Comparison of ENCODE assay signal across 23 cellular contexts in the genomic region with DNA sequence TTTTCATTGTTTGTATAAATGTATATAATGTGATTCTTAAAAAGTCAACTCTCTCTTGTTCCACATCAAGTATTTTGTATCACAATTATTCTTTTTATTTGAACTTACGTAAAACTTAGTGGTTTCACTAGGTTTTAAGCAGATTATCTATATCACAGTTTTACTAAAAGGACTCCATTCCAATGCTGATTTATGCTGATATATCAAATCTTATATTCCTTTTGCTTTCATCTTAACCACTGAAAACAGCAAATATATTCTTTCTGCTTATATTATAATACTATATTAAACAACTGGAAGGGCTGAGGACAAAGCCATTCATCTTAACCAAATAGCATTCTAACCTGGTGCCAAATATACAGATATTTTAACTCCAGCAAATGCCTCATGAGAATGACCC. TPM values are rescaled to one million over a fixed set of nuclear protein-coding genes. Genes with fewer than 3 reads are reported as not detected.
DNase-seq lines count a peak whose midpoint lies in the region; ATAC-seq, FAIRE-seq and TF ChIP-seq lines count a peak whose summit lies in the region.
"Had no signal": no experiment of that assay in that cellular context is flagged by ENCODE, and none has a peak within 500 bp of the region (broad histone marks: within the 10 kb centered on the region; RNA-seq: fewer than 3 reads in every experiment).

No MANE protein-coding gene starts in this region.

- H3K36me3 ChIP-seq in BLaER1 (peaks cover 69% of the 10 kb centered on the region), K562 (ENCODE audit: control insufficient read depth, insufficient read depth, low read length) (peaks cover 73% of the 10 kb centered on the region)

- H3K4me2 ChIP-seq in BLaER1, result peak overlapping the region; percentile 80
- H3K4me2 ChIP-seq in K562 (ENCODE audit: insufficient read depth, low read length), result no peak overlapping the region
- H3K4me2 ChIP-seq: A549 had no signal

- H3K9me3 ChIP-seq in BLaER1 (no peaks in the 10 kb centered on the region; the same call in 1 of the 2 replicates), K562 (replicated peaks; ENCODE audit: control insufficient read depth, insufficient read depth, low read depth, low read length) (no peaks in the 10 kb centered on the region)
- H3K9me3 ChIP-seq: A549, Caco-2 had no signal

- peaks cover 26% of the 10 kb centered on the region; the same call in 2 of the 3 replicates for H3K79me2 ChIP-seq in K562 (ENCODE audit: control insufficient read depth, insufficient read depth, low read length)

- H3K36me3 Mint-ChIP-seq in natural killer cell, result peaks cover 7% of the 10 kb centered on the region
- H3K36me3 Mint-ChIP-seq in natural killer cell treated with Interleukin-12 subunit alpha and Interleukin-12 subunit beta and Interleukin-15 and Interleukin-18, amount 100 ng/mL, for 72 hours, result no peaks in the 10 kb centered on the region
- peaks cover 3 to 76% (median 5%) of the 10 kb centered on the region in 3 donors for H3K36me3 Mint-ChIP-seq in naive thymus-derived CD8-positive, alpha-beta T cell

- BruUV-seq in K562 (replicated peaks; lab: Mats Ljungman, UMichigan), result no TSS peak

- H3K9ac ChIP-seq in BLaER1 (no peak overlapping the region), K562 (ENCODE audit: insufficient read depth in 1 of 2, low read depth in 2 of 2, low read length in 2 of 2) (no peak overlapping the region)

- TF ChIP-seq RAD21 in K562 (CRISPR knock-in tag; conservative IDR thresholded peaks at IDR 0.05 in 1 of 2, IDR thresholded peaks at IDR 0.05 in 1 of 2), result no peak

- FAIRE-seq in G401.6 (lab: Jason Lieb, UNC), result peak; percentile 11
- no peak for FAIRE-seq in K562 (lab: Jason Lieb, UNC)
- FAIRE-seq: A549, GM12878, GM12892, GM18507, GM19239 had no signal

- DNase-seq in natural killer cell (no peak), K562 (ENCODE audit: extremely low read depth in 1 of 4, low spot score in 3 of 4) (no peak), KBM-7 (no peak), NCI-H526 treated with DMSO at 0.1 percent for 48 hours (lab: John Stamatoyannopoulos, UW) (no peak)
- DNase-seq in natural killer cell treated with Interleukin-12 subunit alpha and Interleukin-12 subunit beta and Interleukin-15 and Interleukin-18, amount 100 ng/mL, for 72 hours (ENCODE audit: low spot score), result no peak
- no peak for DNase-seq in naive thymus-derived CD8-positive, alpha-beta T cell
- DNase-seq: 8988T; AML-193; Caco-2; Calu3; CD4-positive, alpha-beta T cell; CD8-positive, alpha-beta T cell; DMS79 treated with DMSO at 0.1 percent for 48 hours; GDM1 had no signal

- TF ChIP-seq POLR2A in K562 (conservative IDR thresholded peaks at IDR 0.05), result no peak

- TF ChIP-seq CTCF in natural killer cell (IDR thresholded peaks at IDR 0.05), result no peak
- TF ChIP-seq CTCF in K562 (IDR thresholded peaks at IDR 0.05 in 2 of 3, conservative IDR thresholded peaks at IDR 0.05 in 1 of 3; ENCODE audit: insufficient read depth in 2 of 3, low read depth in 1 of 3, low read length in 3 of 3), result no peak

- ATAC-seq in natural killer cell, result no peak
- ATAC-seq in natural killer cell treated with Interleukin-12 subunit alpha and Interleukin-12 subunit beta and Interleukin-15 and Interleukin-18, amount 100 ng/mL, for 72 hours, result no peak
- no peak for ATAC-seq in K562
- no peak for ATAC-seq in naive thymus-derived CD8-positive, alpha-beta T cell
- ATAC-seq: A549; CD8-positive, alpha-beta T cell; GM12878 had no signal

- TF ChIP-seq EP300 in K562 (IDR thresholded peaks at IDR 0.05; ENCODE audit: low read length), result no peak

- no peak overlapping the region for H3K4me3 Mint-ChIP-seq in natural killer cell
- H3K4me3 Mint-ChIP-seq in natural killer cell treated with Interleukin-12 subunit alpha and Interleukin-12 subunit beta and Interleukin-15 and Interleukin-18, amount 100 ng/mL, for 72 hours, result no peak overlapping the region
- H3K4me3 Mint-ChIP-seq in naive thymus-derived CD8-positive, alpha-beta T cell, result no peak overlapping the region
- H3K4me3 Mint-ChIP-seq: B cell; CD4-positive, alpha-beta T cell; CD8-positive, alpha-beta T cell had no signal

- H3K27me3 Mint-ChIP-seq in natural killer cell (ENCODE audit: low read depth in 2 of 2), result no peaks in the 10 kb centered on the region
- H3K27me3 Mint-ChIP-seq in natural killer cell treated with Interleukin-12 subunit alpha and Interleukin-12 subunit beta and Interleukin-15 and Interleukin-18, amount 100 ng/mL, for 72 hours, result no peaks in the 10 kb centered on the region
- no peaks in the 10 kb centered on the region for H3K27me3 Mint-ChIP-seq in naive thymus-derived CD8-positive, alpha-beta T cell
- H3K27me3 Mint-ChIP-seq: B cell; CD4-positive, alpha-beta T cell had no signal

- POLR2A ChIA-PET in K562 (lab: Yijun Ruan, JAX), result interaction anchor here (2.6 kb wide), 1 partner anchor 24 kb away, joined by 9 read pairs; the partner anchor contains the start of gene TRAPPC8
- POLR2A ChIA-PET in naive thymus-derived CD8-positive, alpha-beta T cell (lab: Charles Lee), result no interaction called here

- in situ Hi-C loops in K562 (cut with MboI), result no loop called here
- in situ Hi-C loops in KBM-7 (cut with MboI; ENCODE audit: low pct_unique_long_range_greater_than_20kb, low sequenced_read_pairs), result no loop called here

- H3K9me1 ChIP-seq in K562 (ENCODE audit: control insufficient read depth, insufficient read depth, low read length), result no peaks in the 10 kb centered on the region

- WGBS in K562 (ENCODE audit: insufficient coverage, low coverage, missing lambda C conversion rate), result 100% methylated on average over 1 of the region's 1 CpG

- H3K4me1 Mint-ChIP-seq in natural killer cell, result peaks cover 10 to 11% of the 10 kb centered on the region in 2 donors
- no peaks in the 10 kb centered on the region for H3K4me1 Mint-ChIP-seq in natural killer cell treated with Interleukin-12 subunit alpha and Interleukin-12 subunit beta and Interleukin-15 and Interleukin-18, amount 100 ng/mL, for 72 hours (ENCODE audit: low read depth in 2 of 2)
- H3K4me1 Mint-ChIP-seq in naive thymus-derived CD8-positive, alpha-beta T cell, result peaks cover 0 to 7% (median 1%) of the 10 kb centered on the region in 4 donors
- H3K4me1 Mint-ChIP-seq: B cell had no signal

- intact Hi-C loops in natural killer cell (cut with micrococcal nuclease) (no loop called here), K562 (cut with micrococcal nuclease) (loop anchor here (10.0 kb wide), 1 partner anchor 56 kb away; no protein-coding TSS in a partner anchor)

- H4K20me1 ChIP-seq in BLaER1 (no peaks in the 10 kb centered on the region), K562 (replicated peaks; ENCODE audit: control insufficient read depth, insufficient read depth, low read length) (no peaks in the 10 kb centered on the region)

- no peaks in the 10 kb centered on the region for H3K27me3 ChIP-seq in BLaER1
- no peaks in the 10 kb centered on the region for H3K27me3 ChIP-seq in K562 (ENCODE audit: control insufficient read depth in 2 of 2, insufficient read depth in 2 of 2, low read length in 2 of 2)

- H3K4me1 ChIP-seq in BLaER1 (peaks cover 46% of the 10 kb centered on the region), K562 (replicated peaks in 1 of 2; ENCODE audit: control insufficient read depth in 2 of 2, insufficient read depth in 2 of 2, low read length in 2 of 2) (no peaks in the 10 kb centered on the region; a peak in 1 of 5 replicates)
- H3K4me1 ChIP-seq: A549, Caco-2 had no signal

- H3K4me3 ChIP-seq in BLaER1 (peak overlapping the region; percentile 22; the same call in 1 of the 2 replicates), K562 (no peak overlapping the region)
- H3K4me3 ChIP-seq: A549, GM12878 had no signal

- H3K9me3 Mint-ChIP-seq in natural killer cell, result no peaks in the 10 kb centered on the region
- no peaks in the 10 kb centered on the region for H3K9me3 Mint-ChIP-seq in natural killer cell treated with Interleukin-12 subunit alpha and Interleukin-12 subunit beta and Interleukin-15 and Interleukin-18, amount 100 ng/mL, for 72 hours
- H3K9me3 Mint-ChIP-seq in naive thymus-derived CD8-positive, alpha-beta T cell, result no peaks in the 10 kb centered on the region
- H3K9me3 Mint-ChIP-seq: CD4-positive, alpha-beta T cell; CD8-positive, alpha-beta T cell had no signal

- H3K27ac ChIP-seq in BLaER1, result peak overlapping the region; percentile 79
- H3K27ac ChIP-seq in K562 (ENCODE audit: extremely low read depth, low read depth, low read length), result no peak overlapping the region
- H3K27ac ChIP-seq: A549, C4-2B had no signal

- H2AFZ ChIP-seq in K562 (ENCODE audit: low read depth, low read length), result no peak overlapping the region

- H3K27ac Mint-ChIP-seq in natural killer cell, result peak overlapping the region; percentile 29 to 48
- H3K27ac Mint-ChIP-seq in natural killer cell treated with Interleukin-12 subunit alpha and Interleukin-12 subunit beta and Interleukin-15 and Interleukin-18, amount 100 ng/mL, for 72 hours, result no peak overlapping the region
- peak overlapping the region in 2 of 10 donors; percentile 13 to 31 for H3K27ac Mint-ChIP-seq in naive thymus-derived CD8-positive, alpha-beta T cell
- H3K27ac Mint-ChIP-seq: B cell; CD4-positive, alpha-beta T cell had no signal

- CTCF ChIA-PET in K562 (lab: Yijun Ruan, JAX; ENCODE audit: low intra/inter-chr PET ratio), result no interaction called here

RNA-seq across cellular contexts. Expression of gene TRAPPC8, which starts 24.2 kb away (rescaled TPM):
- total RNA-seq in natural killer cell, result 10 to 100 TPM; 38.5 to 51.2 (median 41.4) TPM
- total RNA-seq in natural killer cell treated with Interleukin-12 subunit alpha and Interleukin-12 subunit beta and Interleukin-15 and Interleukin-18, amount 100 ng/mL, for 72 hours, result 10 to 100 TPM; 49.4 to 50.3 TPM
- 99.2 and 180 TPM in 2 replicates for total RNA-seq in K562 (2011; cell fraction: chromatin; rRNA removed; ENCODE audit: low replicate concordance)
- 35.4 and 45.1 TPM in 2 replicates for total RNA-seq in K562 (2011; cell fraction: nucleolus; rRNA removed)
- 83.7 and 87.3 TPM in 2 replicates for total RNA-seq in K562 (2011; cell fraction: nucleoplasm; rRNA removed)
- 28.0 and 28.8 TPM in 2 replicates for total RNA-seq in K562 (2014; rRNA removed)
- 49.2 and 58.0 TPM in 2 replicates for total RNA-seq in K562 (2014; rRNA removed; fragmentation: Illumina TruSeq; extraction: Trizol)
- total RNA-seq in K562 (2015; rRNA removed; fragmentation: Illumina TruSeq; extraction: Trizol), result 56.7 and 62.5 TPM in 2 replicates
- 44.6 and 52.4 TPM in 2 replicates for total RNA-seq in K562 (2021)
- polyA plus RNA-seq in K562 (2011; rRNA removed), result 111 and 115 TPM in 2 replicates
- 37.7 and 70.5 TPM in 2 replicates for polyA plus RNA-seq in K562 (2011; cell fraction: cytosol; rRNA removed)
- 148 and 192 TPM in 2 replicates for polyA plus RNA-seq in K562 (2011; cell fraction: nucleus; rRNA removed)
- polyA plus RNA-seq in K562 (2012), result 20.5 and 27.4 TPM in 2 replicates
- polyA plus RNA-seq in K562 (2014; fragmentation: Illumina TruSeq; extraction: Trizol), result 30.8 and 31.0 TPM in 2 replicates
- polyA plus RNA-seq in K562 (2014; fragmentation: Nextera tagmentation; extraction: Ambion mirVana), result 10 to 100 TPM; 20.1 to 23.4 TPM
- 35.6 and 51.2 TPM in 2 replicates for polyA plus RNA-seq in K562 (2014; rRNA removed)
- polyA minus RNA-seq in K562 (2011; rRNA and poly(A)+ RNA removed), result 151 and 174 TPM in 2 replicates
- 24.9 and 37.6 TPM in 2 replicates for polyA minus RNA-seq in K562 (2011; cell fraction: cytosol; rRNA and poly(A)+ RNA removed)
- polyA minus RNA-seq in K562 (2011; cell fraction: nucleus; rRNA and poly(A)+ RNA removed), result 34.6 and 61.4 TPM in 2 replicates
- total RNA-seq in naive thymus-derived CD8-positive, alpha-beta T cell, result 10 to 100 TPM; 60.2 to 62.7 TPM
- polyA plus RNA-seq in naive thymus-derived CD8-positive, alpha-beta T cell, result 10 to 100 TPM; 13.2 to 18.6 (median 14.0) TPM

Comparison
In these comparisons a context has a peak if more than half of its experiments do, and no peak if none do; other contexts are left out.
1. H3K27ac Mint-ChIP-seq: peak in natural killer cell (2 of 2); none in natural killer cell treated with Interleukin-12 subunit alpha and Interleukin-12 subunit beta and Interleukin-15 and Interleukin-18, amount 100 ng/mL, for 72 hours (0 of 2).